26 cellular contexts compared by ENCODE assay signal in genomic region chr3:113227146-113227545, GRCh38.
"Had no signal": no experiment of that assay in that cellular context is flagged by ENCODE, and none has a peak within 500 bp of the region (broad histone marks: within the 10 kb centered on the region; RNA-seq: fewer than 3 reads in every experiment).

No MANE protein-coding gene starts in this region.

- DNase-seq: activated CD4-positive, alpha-beta T cell treated with anti-CD3 and anti-CD28 coated beads for 36 hours; activated CD4-positive, alpha-beta T cell treated with anti-CD3 and anti-CD28 coated beads, Interleukin-2, amount 50 U/mL, for 48 hours; activated CD8-positive, alpha-beta memory T cell treated with anti-CD3 and anti-CD28 coated beads, Interleukin-2, amount 50 U/mL, for 48 hours; activated naive CD4-positive, alpha-beta T cell; activated T-cell treated with anti-CD3 and anti-CD28 coated beads, Interleukin-2, amount 50 U/mL, for 4 hours; adrenal gland; colonic mucosa; foreskin keratinocyte; hippocampal formation; left ventricle myocardium superior; mammary epithelial cell; nucleus accumbens; right lobe of liver; stimulated activated CD4-positive, alpha-beta T cell treated with anti-CD3 and anti-CD28 coated beads, Interleukin-2, amount 100 ng/mL, for 24 hours; stimulated activated CD8-positive, alpha-beta memory T cell treated with anti-CD3 and anti-CD28 coated beads, Interleukin-4, amount 100 ng/mL, for 48 hours; stimulated activated naive CD4-positive, alpha-beta T cell; T1000 had no signal

- H3K4me3 ChIP-seq: adrenal gland, ascending aorta, colonic mucosa, right lobe of liver, skin epidermis had no signal

- H3K27ac ChIP-seq: adrenal gland, ascending aorta, colonic mucosa, epithelial cell of prostate, foreskin keratinocyte, parathyroid adenoma, right lobe of liver had no signal

- H3K27me3 ChIP-seq: adrenal gland, ascending aorta, colonic mucosa, foreskin keratinocyte, right lobe of liver had no signal

- ATAC-seq: activated CD4-positive, alpha-beta T cell treated with anti-CD3 and anti-CD28 coated beads for 36 hours; activated T-cell treated with anti-CD3 and anti-CD28 coated beads, Interleukin-2, amount 50 U/mL, for 4 hours; foreskin keratinocyte; left ventricle myocardium superior; natural killer cell treated with Interleukin-12 subunit alpha and Interleukin-12 subunit beta and Interleukin-15 and Interleukin-18, amount 100 ng/mL, for 72 hours; right lobe of liver; WTC11 had no signal

- H3K36me3 ChIP-seq: adrenal gland, colonic mucosa, right lobe of liver had no signal

- H3K36me3 Mint-ChIP-seq: activated naive CD8-positive, alpha-beta T cell; natural killer cell treated with Interleukin-12 subunit alpha and Interleukin-12 subunit beta and Interleukin-15 and Interleukin-18, amount 100 ng/mL, for 72 hours; WTC11 had no signal

- H3K9me3 Mint-ChIP-seq: activated T-cell treated with anti-CD3 and anti-CD28 coated beads, Interleukin-2, amount 50 U/mL, for 4 hours; activated T-helper 2 cell treated with anti-CD3 and anti-CD28 coated beads, Interferon-gamma antibody, Interleukin-2, Interleukin-4, amounts not matched to agents 10 μg/mL and 5 μg/mL and 100 μg/mL, durations not matched to agents 14 hours and 24 hours and 36 hours; mesothelial cell of epicardium; natural killer cell treated with Interleukin-12 subunit alpha and Interleukin-12 subunit beta and Interleukin-15 and Interleukin-18, amount 100 ng/mL, for 72 hours; WTC11 had no signal

- H3K9me3 ChIP-seq: adrenal gland, ascending aorta, colonic mucosa, right lobe of liver had no signal

- H3K4me3 Mint-ChIP-seq: activated CD4-positive, alpha-beta T cell treated with anti-CD3 and anti-CD28 coated beads for 36 hours; activated naive CD8-positive, alpha-beta T cell; activated T-cell treated with anti-CD3 and anti-CD28 coated beads, Interleukin-2, amount 50 U/mL, for 4 hours; mesothelial cell of epicardium; natural killer cell treated with Interleukin-12 subunit alpha and Interleukin-12 subunit beta and Interleukin-15 and Interleukin-18, amount 100 ng/mL, for 72 hours; WTC11 had no signal

- H3K27ac Mint-ChIP-seq: activated CD4-positive, alpha-beta T cell treated with anti-CD3 and anti-CD28 coated beads for 36 hours; activated naive CD8-positive, alpha-beta T cell; activated T-helper 2 cell treated with anti-CD3 and anti-CD28 coated beads, Interferon-gamma antibody, Interleukin-2, Interleukin-4, amounts not matched to agents 10 μg/mL and 5 μg/mL and 100 μg/mL, durations not matched to agents 14 hours and 24 hours and 36 hours; natural killer cell treated with Interleukin-12 subunit alpha and Interleukin-12 subunit beta and Interleukin-15 and Interleukin-18, amount 100 ng/mL, for 72 hours; WTC11 had no signal

- H3K27me3 Mint-ChIP-seq: activated naive CD8-positive, alpha-beta T cell had no signal

- H3K4me1 ChIP-seq: adrenal gland, colonic mucosa, parathyroid adenoma, right lobe of liver had no signal
